Comparison of ENCODE assay signal across 8 cellular contexts in genomic region chr10:37857287-37858211, GRCh38. TPM values are rescaled to one million over a fixed set of nuclear protein-coding genes. Genes with fewer than 3 reads are reported as not detected.
DNase-seq lines count a peak whose midpoint lies in the region; ATAC-seq, FAIRE-seq and TF ChIP-seq lines count a peak whose summit lies in the region.

TSS of gene ZNF248 (minus strand) at chr10:37857610. CDS start at chr10:37856310, 1,300 bp downstream.

- no peaks in the 10 kb centered on the region for H4K20me1 ChIP-seq in BLaER1
- H4K20me1 ChIP-seq in HepG2 (ENCODE audit: insufficient read depth, low read length), result no peaks in the 10 kb centered on the region

- no peaks in the 10 kb centered on the region for H3K27me3 ChIP-seq in BLaER1
- no peaks in the 10 kb centered on the region; a peak in 2 of 5 replicates for H3K27me3 ChIP-seq in HepG2 (ENCODE audit: control insufficient read depth in 1 of 2, insufficient read depth in 2 of 2, low read length in 2 of 2)

- no peak within 1 kb of the TSS for H2AFZ ChIP-seq in HepG2 (ENCODE audit: low read length)

- peaks cover 27% of the 10 kb centered on the region for H3K4me1 Mint-ChIP-seq in activated CD4-positive, alpha-beta T cell treated with anti-CD3 and anti-CD28 coated beads, Interleukin-2, amount 10 ng/mL, durations not matched to agents 24 days and 14 days

- WGBS in HepG2 (ENCODE audit: low lambda C conversion rate), result under 1% methylated on average over 22 of the region's 81 CpGs

- H3K27ac ChIP-seq in BLaER1 (peak within 1 kb of the TSS; percentile 94), coronary artery (peak within 1 kb of the TSS; percentile 99 to 100), HepG2 (ENCODE audit: extremely low read length, insufficient read depth, low read length) (peak within 1 kb of the TSS; percentile 98)

- POLR2A ChIA-PET in HepG2 (lab: Yijun Ruan, JAX), result interaction anchor here (0.7 to 1.5 kb wide), 6 partner anchors 9 to 103 kb away, joined by 3 to 6 read pairs (median 4); no protein-coding TSS in a partner anchor

- peaks cover 5% of the 10 kb centered on the region for H3K9me3 Mint-ChIP-seq in activated CD4-positive, alpha-beta T cell treated with anti-CD3 and anti-CD28 coated beads, Interleukin-2, amount 10 ng/mL, durations not matched to agents 24 days and 14 days

- DNase-seq in NCI-H524 treated with DMSO at 0.1 percent for 48 hours (lab: John Stamatoyannopoulos, UW) (peak; percentile 6), coronary artery (ENCODE audit: low spot score) (peak; percentile 96), HepG2 (ENCODE audit: low spot score) (peak; percentile 93)
- DNase-seq in activated CD4-positive, alpha-beta T cell treated with anti-CD3 and anti-CD28 coated beads, Interleukin-2, amount 10 ng/mL, durations not matched to agents 24 days and 14 days, result peak; percentile 99
- peak; percentile 93 for DNase-seq in stimulated activated CD4-positive, alpha-beta T cell treated with anti-CD3 and anti-CD28 coated beads, Interleukin-4, amount 100 ng/mL, for 4 hours

- ATAC-seq in GM19324 (IDR thresholded peaks at IDR 0.05; ENCODE audit: low FRiP score, unreplicated experiment), result peak; percentile 97
- ATAC-seq in HG03460 (IDR thresholded peaks at IDR 0.05; ENCODE audit: unreplicated experiment), result peak; percentile 88
- ATAC-seq in HepG2, result peak; percentile 96

- H3K36me3 ChIP-seq in BLaER1, result peaks cover 14% of the 10 kb centered on the region
- peaks cover 0 to 10% of the 10 kb centered on the region in 2 experiments; a peak in 2 of 5 replicates for H3K36me3 ChIP-seq in HepG2 (replicated peaks in 1 of 2; ENCODE audit: control insufficient read depth in 1 of 2, insufficient read depth in 2 of 2, low read length in 2 of 2)

- H3K4me1 ChIP-seq in BLaER1, result peaks cover 30% of the 10 kb centered on the region
- peaks cover 53% of the 10 kb centered on the region for H3K4me1 ChIP-seq in HepG2 (ENCODE audit: insufficient read depth, low read length)

- peak within 1 kb of the TSS; percentile 95 for H3K4me3 ChIP-seq in BLaER1
- H3K4me3 ChIP-seq in coronary artery, result peak within 1 kb of the TSS; percentile 88
- H3K4me3 ChIP-seq in HepG2 (replicated peaks in 1 of 3; ENCODE audit: insufficient read depth in 1 of 3, low read depth in 2 of 3, low read length in 3 of 3), result peak within 1 kb of the TSS; percentile 71 to 91 (median 73)

- BruUV-seq in HepG2 (replicated peaks; lab: Mats Ljungman, UMichigan), result TSS peak; percentile 94

- H3K4me3 Mint-ChIP-seq in activated CD4-positive, alpha-beta T cell treated with anti-CD3 and anti-CD28 coated beads, Interleukin-2, amount 10 ng/mL, durations not matched to agents 24 days and 14 days, result peak within 1 kb of the TSS; percentile 89

- H3K9ac ChIP-seq in BLaER1 (peak within 1 kb of the TSS; percentile 94), HepG2 (ENCODE audit: insufficient read depth, low read depth, low read length) (peak within 1 kb of the TSS; percentile 93)

- no peak for TF ChIP-seq CTCF in coronary artery (IDR thresholded peaks at IDR 0.05)
- peak; percentile 36; the same call in 1 of the 2 replicates for TF ChIP-seq CTCF in HepG2 (CRISPR knock-in tag; IDR thresholded peaks at IDR 0.05)

- no peaks in the 10 kb centered on the region for H3K27me3 Mint-ChIP-seq in activated CD4-positive, alpha-beta T cell treated with anti-CD3 and anti-CD28 coated beads, Interleukin-2, amount 10 ng/mL, durations not matched to agents 24 days and 14 days

- peak within 1 kb of the TSS; percentile 86 for H3K4me2 ChIP-seq in BLaER1
- peak within 1 kb of the TSS; percentile 97 for H3K4me2 ChIP-seq in HepG2 (ENCODE audit: low read depth, low read length)

- peak within 1 kb of the TSS; percentile 85 for H3K27ac Mint-ChIP-seq in activated CD4-positive, alpha-beta T cell treated with anti-CD3 and anti-CD28 coated beads, Interleukin-2, amount 10 ng/mL, durations not matched to agents 24 days and 14 days

- peaks cover 43% of the 10 kb centered on the region for H3K79me2 ChIP-seq in HepG2 (ENCODE audit: insufficient read depth, low read length)

- H3K36me3 Mint-ChIP-seq in activated CD4-positive, alpha-beta T cell treated with anti-CD3 and anti-CD28 coated beads, Interleukin-2, amount 10 ng/mL, durations not matched to agents 24 days and 14 days (ENCODE audit: low read depth), result peaks cover 15% of the 10 kb centered on the region

- peaks cover 6% of the 10 kb centered on the region for H3K9me3 ChIP-seq in BLaER1
- peaks cover 7% of the 10 kb centered on the region; the same call in 1 of the 2 replicates for H3K9me3 ChIP-seq in HepG2 (ENCODE audit: low read length)

- TF ChIP-seq RAD21 in HepG2 (CRISPR knock-in tag; IDR thresholded peaks at IDR 0.05), result peak; percentile 45

- intact Hi-C loops in activated CD4-positive, alpha-beta T cell treated with anti-CD3 and anti-CD28 coated beads, Interleukin-2, amount 10 ng/mL, durations not matched to agents 24 days and 14 days (cut with micrococcal nuclease), result loop anchor here (1.0 to 5.0 kb wide), 5 partner anchors 119 to 545 kb away; partner anchors contain the start of genes ZNF25, ZNF33A and ZNF37A
- intact Hi-C loops in HepG2 (cut with micrococcal nuclease; ENCODE audit: unreplicated experiment), result loop anchor here (5.0 to 10.0 kb wide), 3 partner anchors 45 to 157 kb away; partner anchors contain the start of genes ZNF25 and ZNF33A

- TF ChIP-seq POLR2A in HepG2 (IDR thresholded peaks at IDR 0.05; ENCODE audit: insufficient read depth in 1 of 2, low read depth in 2 of 2, low read length in 2 of 2), result peak; percentile 98 to 99

- peak; percentile 89 for FAIRE-seq in HepG2 (lab: Jason Lieb, UNC)

- no peak for TF ChIP-seq EP300 in HepG2 (IDR thresholded peaks at IDR 0.05; ENCODE audit: low read depth in 2 of 2, low read length in 2 of 2)
- peak; percentile 62; the same call in 1 of the 2 replicates for TF ChIP-seq EP300 in HepG2 (CRISPR knock-in tag; IDR thresholded peaks at IDR 0.05; ENCODE audit: borderline replicate concordance)

- in situ Hi-C loops in HepG2 (cut with HindIII; ENCODE audit: extremely low pct_ligation_motif_present, low pct_unique_long_range_greater_than_20kb), result no loop called here

- CTCF ChIA-PET in HepG2 (lab: Yijun Ruan, JAX; ENCODE audit: low intra/inter-chr PET ratio, low total read pairs), result no interaction called here

TF ChIP-seq in HepG2, 621 proteins besides CTCF, POLR2A, EP300 and RAD21 (continues in another document):
- TF ChIP-seq LCORL (IDR thresholded peaks at IDR 0.05) (no peak), LCORL (CRISPR knock-in tag; IDR thresholded peaks at IDR 0.05) (peak; percentile 84), SALL2 (CRISPR knock-in tag; IDR thresholded peaks at IDR 0.05) (peak; percentile 98), ZNF354B (CRISPR knock-in tag; IDR thresholded peaks at IDR 0.05) (no peak), ZNF337 (CRISPR knock-in tag; IDR thresholded peaks at IDR 0.05; ENCODE audit: borderline replicate concordance, low read depth) (no peak), TAF1 (CRISPR knock-in tag; IDR thresholded peaks at IDR 0.05) (peak; percentile 99), SKIL (CRISPR knock-in tag; IDR thresholded peaks at IDR 0.05; ENCODE audit: borderline replicate concordance) (peak; percentile 74; the same call in 1 of the 2 replicates), GTF3A (CRISPR knock-in tag; conservative IDR thresholded peaks at IDR 0.05) (no peak), MEIS2 (CRISPR knock-in tag; IDR thresholded peaks at IDR 0.05) (peak; percentile 87), KLF15 (CRISPR knock-in tag; IDR thresholded peaks at IDR 0.05; ENCODE audit: borderline replicate concordance) (no peak), HES4 (CRISPR knock-in tag; IDR thresholded peaks at IDR 0.05; ENCODE audit: borderline replicate concordance) (peak; percentile 97)

RNA-seq across cellular contexts. Expression of gene ZNF248, which starts in this region (rescaled TPM):
- 7.9 and 9.3 TPM in 2 replicates for total RNA-seq in activated CD4-positive, alpha-beta T cell treated with anti-CD3 and anti-CD28 coated beads, Interleukin-2, amount 10 ng/mL, durations not matched to agents 24 days and 14 days
- total RNA-seq in HepG2 (2016; rRNA removed; fragmentation: Illumina TruSeq; extraction: Trizol), result 12.5 and 12.8 TPM in 2 replicates
- 17.5 and 18.6 TPM in 2 replicates for total RNA-seq in HepG2 (2016; cell fraction: cytosol; rRNA removed; fragmentation: Illumina TruSeq; extraction: Trizol; ENCODE audit: low read depth)
- total RNA-seq in HepG2 (2016; cell fraction: insoluble cytoplasmic fraction; rRNA removed; fragmentation: Illumina TruSeq; extraction: Trizol), result 13.4 and 14.1 TPM in 2 replicates
- 11.2 and 11.4 TPM in 2 replicates for total RNA-seq in HepG2 (2016; cell fraction: membrane; rRNA removed; fragmentation: Illumina TruSeq; extraction: Trizol)
- total RNA-seq in HepG2 (2016; cell fraction: nucleus; rRNA removed; fragmentation: Illumina TruSeq; extraction: Trizol), result 31.5 and 33.7 TPM in 2 replicates
- 11.9 and 13.3 TPM in 2 replicates for polyA plus RNA-seq in HepG2 (2011; rRNA removed)
- polyA plus RNA-seq in HepG2 (2011; cell fraction: cytosol; rRNA removed), result 4.5 and 5.3 TPM in 2 replicates
- 36.5 and 39.1 TPM in 2 replicates for polyA plus RNA-seq in HepG2 (2011; cell fraction: nucleus; rRNA removed)
- 9.8 and 11.1 TPM in 2 replicates for polyA plus RNA-seq in HepG2 (2012)
- polyA plus RNA-seq in HepG2 (2016; cell fraction: cytosol; fragmentation: Illumina TruSeq; extraction: Trizol; ENCODE audit: low read depth), result 1.2 and 2.5 TPM in 2 replicates
- polyA plus RNA-seq in HepG2 (2016; cell fraction: insoluble cytoplasmic fraction; fragmentation: Illumina TruSeq; extraction: Trizol; ENCODE audit: low read depth), result 9.6 and 10.4 TPM in 2 replicates
- 4.5 and 5.0 TPM in 2 replicates for polyA plus RNA-seq in HepG2 (2016; cell fraction: membrane; fragmentation: Illumina TruSeq; extraction: Trizol; ENCODE audit: low read depth)
- polyA plus RNA-seq in HepG2 (2016; cell fraction: nucleus; fragmentation: Illumina TruSeq; extraction: Trizol; ENCODE audit: insufficient read depth, low read depth), result 26.8 and 29.6 TPM in 2 replicates
- polyA minus RNA-seq in HepG2 (2011; rRNA and poly(A)+ RNA removed; ENCODE audit: low replicate concordance), result 3.4 and 15.8 TPM in 2 replicates
- polyA minus RNA-seq in HepG2 (2011; cell fraction: cytosol; rRNA and poly(A)+ RNA removed), result 6.0 TPM in 2 replicates
- 77.4 and 79.8 TPM in 2 replicates for polyA minus RNA-seq in HepG2 (2011; cell fraction: nucleus; rRNA and poly(A)+ RNA removed)

Comparison
In these comparisons a context has a peak if more than half of its experiments do, and no peak if none do; other contexts are left out.
1. Peak in every context shown above with its lines: DNase-seq, ATAC-seq, H3K4me3 ChIP-seq and H3K27ac ChIP-seq.
2. DNase-seq: peak in every context shown above with its lines; median percentile 99 in activated CD4-positive, alpha-beta T cell treated with anti-CD3 and anti-CD28 coated beads, Interleukin-2, amount 10 ng/mL, durations not matched to agents 24 days and 14 days; 96 in coronary artery; 93 in HepG2; 93 in stimulated activated CD4-positive, alpha-beta T cell treated with anti-CD3 and anti-CD28 coated beads, Interleukin-4, amount 100 ng/mL, for 4 hours; 6 in NCI-H524 treated with DMSO at 0.1 percent for 48 hours.